7 cellular contexts compared by ENCODE assay signal in genomic region chr16:3283525-3284447, GRCh38. TPM values are rescaled to one million over a fixed set of nuclear protein-coding genes. Genes with fewer than 3 reads are reported as not detected.
DNase-seq lines count a peak whose midpoint lies in the region; ATAC-seq, FAIRE-seq and TF ChIP-seq lines count a peak whose summit lies in the region.

No MANE protein-coding gene starts in this region.

- H3K9me3 ChIP-seq in PC-9 (ENCODE audit: insufficient read depth, low read depth) = peaks cover 26% of the 10 kb centered on the region
- H3K9me3 ChIP-seq in pancreas = no peaks in the 10 kb centered on the region

- H3K4me2 ChIP-seq in PC-9 = peak overlapping the region; percentile 90

- no peaks in the 10 kb centered on the region for H4K20me1 ChIP-seq in PC-9 (ENCODE audit: insufficient read depth)

- no peaks in the 10 kb centered on the region for H3K27me3 ChIP-seq in PC-9 (ENCODE audit: insufficient read depth, low read depth)
- no peaks in the 10 kb centered on the region for H3K27me3 ChIP-seq in pancreas

- DNase-seq in PC-9 (no peak), erythroblast (lab: John Stamatoyannopoulos, UW) (peak; percentile 56 to 58), pancreas (peak in 3 of 6 donors; percentile 46 to 78 (median 64)), NCI-H524 (lab: John Stamatoyannopoulos, UW) (no peak), NCI-H1092 treated with DMSO at 0.1 percent for 48 hours (lab: John Stamatoyannopoulos, UW) (no peak), AG08396 (ENCODE audit: low spot score) (no peak)

- H3F3A ChIP-seq in PC-9 (ENCODE audit: insufficient read depth, low read depth) = peaks cover 8% of the 10 kb centered on the region; the same call in 1 of the 2 replicates

- H3K4me1 ChIP-seq in PC-9 (replicated peaks; ENCODE audit: insufficient read depth) (peaks cover 18% of the 10 kb centered on the region), pancreas (peaks cover 0 to 19% (median 9%) of the 10 kb centered on the region in 3 donors)

- POLR2A ChIA-PET in PC-9 (lab: Charles Lee; ENCODE audit: unreplicated experiment) = interaction anchor here (0.7 kb wide), 2 partner anchors 20 to 149 kb away, joined by 3 to 5 read pairs; partner anchors contain the start of gene ZNF213

- CTCF ChIA-PET in PC-9 (lab: Charles Lee) = interaction anchor here (0.6 kb wide), 2 partner anchors 109 to 320 kb away, joined by 3 to 11 read pairs; no protein-coding TSS in a partner anchor

- no peak for FAIRE-seq in pancreas (lab: Jason Lieb, UNC)

- 4 to 5% methylated on average over 55 to 57 of the region's 57 CpGs for WGBS in pancreas, 2 donors

- TF ChIP-seq CTCF in PC-9 (conservative IDR thresholded peaks at IDR 0.05) (no peak), pancreas (IDR thresholded peaks at IDR 0.05) (no peak)

- H3K27ac ChIP-seq in PC-9 (peak overlapping the region; percentile 97), pancreas (peak overlapping the region; percentile 98 to 100 (median 98))

- no peaks in the 10 kb centered on the region for H3K9me2 ChIP-seq in PC-9 (ENCODE audit: insufficient read depth)

- ATAC-seq in GM21367 (IDR thresholded peaks at IDR 0.05; ENCODE audit: unreplicated experiment) = peak; percentile 1
- ATAC-seq in pancreas = peak in 2 of 4 donors; percentile 0 to 29

- intact Hi-C loops in PC-9 (cut with micrococcal nuclease; ENCODE audit: unreplicated experiment) = loop anchor here (1.0 to 2.0 kb wide), 4 partner anchors 49 to 217 kb away; partner anchors contain the start of genes CLUAP1, ZNF174, ZNF200 and ZSCAN32
- intact Hi-C loops in pancreas (cut with DNase I) = no loop called here

- peaks cover 53% of the 10 kb centered on the region for H3K79me2 ChIP-seq in PC-9 (ENCODE audit: low read depth)

- TF ChIP-seq POLR2A in erythroblast (IDR thresholded peaks at IDR 0.05; ENCODE audit: low read length) = no peak

- H3K36me3 ChIP-seq in PC-9 (ENCODE audit: low read depth) (peaks cover 43% of the 10 kb centered on the region), pancreas (peaks cover 3 to 16% (median 5%) of the 10 kb centered on the region in 3 donors)

- TSS peak; percentile 31 for BruUV-seq in PC-9 (replicated peaks; lab: Mats Ljungman, UMichigan)

- H2AFZ ChIP-seq in PC-9 = peak overlapping the region; percentile 74

- peak overlapping the region; percentile 63 for H3K4me3 ChIP-seq in PC-9
- H3K4me3 ChIP-seq in pancreas = peak overlapping the region; percentile 76 to 97 (median 88)

RNA-seq across cellular contexts. Expression of gene ZNF263, which starts 0.5 kb away (rescaled TPM):
- total RNA-seq in PC-9 (2021) = 36.8 and 49.8 TPM in 2 replicates
- 10 to 100 TPM in 4 of 6 donors, 1 to 10 TPM in 2; 9.2 to 15.4 (median 10.9) TPM for total RNA-seq in pancreas
- polyA plus RNA-seq in pancreas = 10 to 100 TPM; 10.6 to 20.8 TPM

RNA-seq across cellular contexts. Expression of gene TIGD7, which starts 21.4 kb away (rescaled TPM):
- total RNA-seq in PC-9 (2021) = 8.7 and 10.9 TPM in 2 replicates
- total RNA-seq in pancreas = 1 to 10 TPM; 1.3 to 3.6 (median 2.4) TPM
- 1 to 10 TPM; 1.9 to 3.3 TPM for polyA plus RNA-seq in pancreas

RNA-seq across cellular contexts. Expression of gene ZNF75A, which starts 21.5 kb away (rescaled TPM):
- total RNA-seq in PC-9 (2021) = 32.2 and 35.2 TPM in 2 replicates
- 10 to 100 TPM in 4 of 6 donors, 1 to 10 TPM in 2; 6.7 to 17.1 (median 10.6) TPM for total RNA-seq in pancreas
- polyA plus RNA-seq in pancreas = 10 to 100 TPM; 18.2 to 27.5 TPM

RNA-seq across cellular contexts. Expression of gene MEFV, which starts 27.4 kb away (rescaled TPM):
- total RNA-seq in PC-9 (2021) = not detected in 2 replicates
- 1 to 10 TPM in 1 of 6 donors, under 1 TPM in 4, not detected in 1; 0.20 to 1.1 (median 0.78) TPM for total RNA-seq in pancreas
- polyA plus RNA-seq in pancreas = under 1 TPM; 0.05 to 0.23 TPM

RNA-seq across cellular contexts. Expression of gene ZNF200, which starts 48.8 kb away (rescaled TPM):
- total RNA-seq in PC-9 (2021) (12.1 and 13.2 TPM in 2 replicates), pancreas (1 to 10 TPM; 1.5 to 3.7 (median 2.2) TPM)
- polyA plus RNA-seq in pancreas = 1 to 10 TPM; 2.9 to 3.5 TPM

Comparison
In these comparisons a context has a peak if more than half of its experiments do, and no peak if none do; other contexts are left out.
1. DNase-seq: peak in erythroblast (2 of 2); none in PC-9 (0 of 2), NCI-H524 (0 of 2), NCI-H1092 treated with DMSO at 0.1 percent for 48 hours (single experiment) and AG08396 (single experiment).